Comparison of ENCODE assay signal across 11 cellular contexts in the genomic region with DNA sequence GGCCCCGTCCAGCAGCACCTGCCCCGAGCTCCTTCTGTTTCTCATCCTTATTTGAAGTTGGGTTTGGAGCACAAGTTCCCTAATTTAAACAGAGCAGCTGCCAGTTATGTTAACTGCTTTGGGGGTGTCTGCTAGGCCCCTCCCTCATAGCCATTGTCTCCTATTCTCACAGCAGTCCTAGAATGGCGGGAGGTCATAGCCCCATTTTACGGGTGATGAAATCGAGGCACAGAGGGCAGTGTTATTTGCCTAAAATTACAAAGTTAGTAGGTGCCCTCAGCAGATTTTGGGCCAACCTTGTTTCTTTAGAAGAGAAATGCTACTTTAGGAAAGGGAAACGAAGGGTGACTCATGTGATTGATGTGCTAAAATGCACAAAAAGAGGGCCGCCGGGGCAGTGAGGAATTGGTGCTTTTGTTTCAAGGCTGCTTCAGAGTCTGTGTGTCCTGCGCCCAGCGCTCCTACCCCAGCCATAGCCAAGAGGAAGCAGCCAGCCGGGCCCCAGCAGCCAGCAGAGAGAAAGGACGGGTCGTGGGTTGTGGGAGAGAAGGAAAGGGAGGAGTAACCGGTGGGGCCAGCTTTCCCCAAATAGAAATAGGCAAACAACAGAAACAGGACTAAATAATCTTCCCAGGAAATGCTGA. TPM values are rescaled to one million over a fixed set of nuclear protein-coding genes. Genes with fewer than 3 reads are reported as not detected.
DNase-seq lines count a peak whose midpoint lies in the region; ATAC-seq, FAIRE-seq and TF ChIP-seq lines count a peak whose summit lies in the region.
"Had no signal": no experiment of that assay in that cellular context is flagged by ENCODE, and none has a peak within 500 bp of the region (broad histone marks: within the 10 kb centered on the region; RNA-seq: fewer than 3 reads in every experiment).

No MANE protein-coding gene starts in this region.

- intact Hi-C loops in activated CD8-positive, alpha-beta T cell treated with anti-CD3 and anti-CD28 coated beads for 36 hours (cut with micrococcal nuclease) = no loop called here

- H3K27ac ChIP-seq in small intestine (ENCODE audit: low read depth in 1 of 2, low read length in 1 of 2) = no peak overlapping the region
- H3K27ac ChIP-seq: GM23248, psoas muscle had no signal

- H3K36me3 ChIP-seq in small intestine (ENCODE audit: control insufficient read depth in 2 of 2, insufficient read depth in 2 of 2, low read length in 2 of 2) = peaks cover 0 to 4% of the 10 kb centered on the region in 2 donors

- H3K27me3 ChIP-seq in small intestine (ENCODE audit: control insufficient read depth in 2 of 2, insufficient read depth in 2 of 2, low read length in 2 of 2) = no peaks in the 10 kb centered on the region
- H3K27me3 ChIP-seq: ascending aorta had no signal

- H3K9me3 Mint-ChIP-seq in activated CD8-positive, alpha-beta T cell treated with anti-CD3 and anti-CD28 coated beads for 36 hours = no peaks in the 10 kb centered on the region
- no peaks in the 10 kb centered on the region for H3K9me3 Mint-ChIP-seq in activated CD8-positive, alpha-beta T cell treated with anti-CD3 and anti-CD28 coated beads, Interleukin-2, amount 10 ng/mL, durations not matched to agents 7 days and 5 days (ENCODE audit: insufficient read depth)
- no peaks in the 10 kb centered on the region for H3K9me3 Mint-ChIP-seq in immature natural killer cell

- H3K9me3 ChIP-seq in small intestine (ENCODE audit: control insufficient read depth, low read depth) = no peaks in the 10 kb centered on the region
- H3K9me3 ChIP-seq: ascending aorta, psoas muscle had no signal

- POLR2A ChIA-PET in activated CD8-positive, alpha-beta T cell treated with anti-CD3 and anti-CD28 coated beads for 36 hours (lab: Charles Lee) = interaction anchor here (0.6 kb wide), 1 partner anchor 28 kb away, joined by 3 read pairs; no protein-coding TSS in a partner anchor
- POLR2A ChIA-PET in activated CD8-positive, alpha-beta T cell treated with anti-CD3 and anti-CD28 coated beads, Interleukin-2, amount 10 ng/mL, durations not matched to agents 7 days and 5 days (lab: Charles Lee) = no interaction called here

- peak; percentile 27 for ATAC-seq in activated CD8-positive, alpha-beta T cell treated with anti-CD3 and anti-CD28 coated beads for 36 hours
- no peak for ATAC-seq in activated CD8-positive, alpha-beta T cell treated with anti-CD3 and anti-CD28 coated beads, Interleukin-2, amount 10 ng/mL, durations not matched to agents 7 days and 5 days
- ATAC-seq in GM18873 (IDR thresholded peaks at IDR 0.05; ENCODE audit: low FRiP score, unreplicated experiment) (no peak), GM21381 (IDR thresholded peaks at IDR 0.05; ENCODE audit: unreplicated experiment) (no peak)

- H3K36me3 Mint-ChIP-seq in activated CD8-positive, alpha-beta T cell treated with anti-CD3 and anti-CD28 coated beads for 36 hours (ENCODE audit: low read depth) = peaks cover 2% of the 10 kb centered on the region
- H3K36me3 Mint-ChIP-seq in activated CD8-positive, alpha-beta T cell treated with anti-CD3 and anti-CD28 coated beads, Interleukin-2, amount 10 ng/mL, durations not matched to agents 7 days and 5 days (ENCODE audit: low read depth) = peaks cover 31% of the 10 kb centered on the region
- H3K36me3 Mint-ChIP-seq in immature natural killer cell = peaks cover 13 to 29% (median 17%) of the 10 kb centered on the region in 3 donors

- H3K4me1 Mint-ChIP-seq in activated CD8-positive, alpha-beta T cell treated with anti-CD3 and anti-CD28 coated beads for 36 hours (ENCODE audit: low read depth) = peaks cover 11% of the 10 kb centered on the region
- H3K4me1 Mint-ChIP-seq in activated CD8-positive, alpha-beta T cell treated with anti-CD3 and anti-CD28 coated beads, Interleukin-2, amount 10 ng/mL, durations not matched to agents 7 days and 5 days (ENCODE audit: low read depth) = peaks cover 18% of the 10 kb centered on the region
- H3K4me1 Mint-ChIP-seq in immature natural killer cell = peaks cover 25 to 32% of the 10 kb centered on the region in 2 donors

- CTCF ChIA-PET in activated CD8-positive, alpha-beta T cell treated with anti-CD3 and anti-CD28 coated beads for 36 hours (lab: Charles Lee) = no interaction called here
- CTCF ChIA-PET in activated CD8-positive, alpha-beta T cell treated with anti-CD3 and anti-CD28 coated beads, Interleukin-2, amount 10 ng/mL, durations not matched to agents 7 days and 5 days (lab: Charles Lee) = interaction anchor here (0.7 kb wide), 1 partner anchor 14 kb away, joined by 3 read pairs; no protein-coding TSS in a partner anchor

- no peak overlapping the region for H3K4me3 Mint-ChIP-seq in activated CD8-positive, alpha-beta T cell treated with anti-CD3 and anti-CD28 coated beads for 36 hours
- H3K4me3 Mint-ChIP-seq in activated CD8-positive, alpha-beta T cell treated with anti-CD3 and anti-CD28 coated beads, Interleukin-2, amount 10 ng/mL, durations not matched to agents 7 days and 5 days = no peak overlapping the region
- peak overlapping the region in 3 of 5 donors; percentile 8 to 56 (median 47) for H3K4me3 Mint-ChIP-seq in immature natural killer cell

- peaks cover 0 to 5% of the 10 kb centered on the region in 2 donors for H3K4me1 ChIP-seq in small intestine (ENCODE audit: control insufficient read depth in 2 of 2, insufficient read depth in 1 of 2, low read depth in 1 of 2, low read length in 1 of 2)

- TF ChIP-seq CTCF in activated CD8-positive, alpha-beta T cell treated with anti-CD3 and anti-CD28 coated beads for 36 hours (IDR thresholded peaks at IDR 0.05) = no peak

- FAIRE-seq in small intestine (lab: Jason Lieb, UNC) = no peak

- H3K4me3 ChIP-seq in small intestine (ENCODE audit: low read depth in 1 of 2, low read length in 2 of 2) = no peak overlapping the region
- H3K4me3 ChIP-seq: ascending aorta, GM23248, psoas muscle had no signal

- 56 to 88% (median 79%) methylated on average over 14 of the region's 14 CpGs for WGBS in small intestine, 3 donors

- peak; percentile 19 for DNase-seq in activated CD8-positive, alpha-beta T cell treated with anti-CD3 and anti-CD28 coated beads for 36 hours
- no peak for DNase-seq in activated CD8-positive, alpha-beta T cell treated with anti-CD3 and anti-CD28 coated beads, Interleukin-2, amount 10 ng/mL, durations not matched to agents 7 days and 5 days
- DNase-seq in amniotic epithelial cell (ENCODE audit: low read depth) (peak; percentile 34), immature natural killer cell (no peak), ureter (ENCODE audit: low spot score) (peak; percentile 52), small intestine (no peak)
- DNase-seq: GM23248, psoas muscle had no signal

- H3K27ac Mint-ChIP-seq in activated CD8-positive, alpha-beta T cell treated with anti-CD3 and anti-CD28 coated beads for 36 hours = no peak overlapping the region
- no peak overlapping the region for H3K27ac Mint-ChIP-seq in activated CD8-positive, alpha-beta T cell treated with anti-CD3 and anti-CD28 coated beads, Interleukin-2, amount 10 ng/mL, durations not matched to agents 7 days and 5 days
- peak overlapping the region; percentile 9 to 86 (median 58) for H3K27ac Mint-ChIP-seq in immature natural killer cell

- peaks cover 2% of the 10 kb centered on the region for H3K27me3 Mint-ChIP-seq in activated CD8-positive, alpha-beta T cell treated with anti-CD3 and anti-CD28 coated beads for 36 hours
- H3K27me3 Mint-ChIP-seq in activated CD8-positive, alpha-beta T cell treated with anti-CD3 and anti-CD28 coated beads, Interleukin-2, amount 10 ng/mL, durations not matched to agents 7 days and 5 days (ENCODE audit: low read depth) = no peaks in the 10 kb centered on the region
- H3K27me3 Mint-ChIP-seq in immature natural killer cell (ENCODE audit: low read depth in 3 of 3) = peaks cover 0 to 2% (median 0%) of the 10 kb centered on the region in 3 donors

RNA-seq across cellular contexts. Expression of a gene that starts 13.0 kb away (rescaled TPM):
- 1 to 10 TPM; 1.9 to 2.7 TPM for total RNA-seq in activated CD8-positive, alpha-beta T cell treated with anti-CD3 and anti-CD28 coated beads for 36 hours
- total RNA-seq in activated CD8-positive, alpha-beta T cell treated with anti-CD3 and anti-CD28 coated beads, Interleukin-2, amount 10 ng/mL, durations not matched to agents 7 days and 5 days = 10 to 100 TPM; 14.1 to 14.8 TPM
- polyA plus RNA-seq in immature natural killer cell (10 to 100 TPM; 12.5 to 19.3 (median 14.9) TPM), small intestine (1 to 10 TPM in 2 of 3 donors, under 1 TPM in 1; 0.54 to 4.4 (median 1.1) TPM)
- 19.2 TPM for total RNA-seq in ureter

Comparison
In these comparisons a context has a peak if more than half of its experiments do, and no peak if none do; other contexts are left out.
1. DNase-seq: peak in activated CD8-positive, alpha-beta T cell treated with anti-CD3 and anti-CD28 coated beads for 36 hours (single experiment), amniotic epithelial cell (single experiment) and ureter (single experiment); none in activated CD8-positive, alpha-beta T cell treated with anti-CD3 and anti-CD28 coated beads, Interleukin-2, amount 10 ng/mL, durations not matched to agents 7 days and 5 days (single experiment), immature natural killer cell (0 of 3) and small intestine (single experiment).
2. H3K27ac Mint-ChIP-seq: peak in immature natural killer cell (6 of 6); none in activated CD8-positive, alpha-beta T cell treated with anti-CD3 and anti-CD28 coated beads for 36 hours (single experiment) and activated CD8-positive, alpha-beta T cell treated with anti-CD3 and anti-CD28 coated beads, Interleukin-2, amount 10 ng/mL, durations not matched to agents 7 days and 5 days (single experiment).
3. H3K4me3 Mint-ChIP-seq: peak in immature natural killer cell (3 of 5); none in activated CD8-positive, alpha-beta T cell treated with anti-CD3 and anti-CD28 coated beads for 36 hours (single experiment) and activated CD8-positive, alpha-beta T cell treated with anti-CD3 and anti-CD28 coated beads, Interleukin-2, amount 10 ng/mL, durations not matched to agents 7 days and 5 days (single experiment).